8 cellular contexts compared by ENCODE assay signal in genomic region chr5:66171349-66172344, GRCh38. TPM values are rescaled to one million over a fixed set of nuclear protein-coding genes. Genes with fewer than 3 reads are reported as not detected.
DNase-seq lines count a peak whose midpoint lies in the region; ATAC-seq and TF ChIP-seq lines count a peak whose summit lies in the region.

No MANE protein-coding gene starts in this region.

- H3F3A ChIP-seq in GM23248 (ENCODE audit: insufficient read depth) (peaks cover 17% of the 10 kb centered on the region; the same call in 1 of the 2 replicates), neural cell (ENCODE audit: insufficient read depth, low read length, poor library complexity, severe bottlenecking) (no peaks in the 10 kb centered on the region)

- 59 to 65% methylated on average over 6 of the region's 6 CpGs for WGBS in GM23248 (ENCODE audit: low coverage in 1 of 2, low lambda C conversion rate in 2 of 2, missing lambda C conversion rate in 2 of 2), 2 experiments

- H3K9ac ChIP-seq in GM23248 (no peak overlapping the region), neural cell (ENCODE audit: low read length) (no peak overlapping the region)

- peak; percentile 3 for DNase-seq in NCI-H1092 treated with DMSO at 0.1 percent for 48 hours (lab: John Stamatoyannopoulos, UW)
- no peak for DNase-seq in NCI-H1092 (lab: John Stamatoyannopoulos, UW)
- DNase-seq in GM23248, result peak; percentile 84
- DNase-seq in NB4 (ENCODE audit: low read depth), result peak; percentile 57
- peak; percentile 55 for DNase-seq in activated CD4-positive, alpha-beta T cell treated with anti-CD3 and anti-CD28 coated beads, Interleukin-2, amount 50 U/mL, for 1 hour
- DNase-seq in HuH-7.5 (ENCODE audit: low spot score), result no peak

- in situ Hi-C loops in GM23248 (cut with MboI), result no loop called here

- peak; percentile 70 for ATAC-seq in esophagus mucosa

- H3K9me2 ChIP-seq in GM23248 (ENCODE audit: insufficient read depth), result no peaks in the 10 kb centered on the region
- no peaks in the 10 kb centered on the region for H3K9me2 ChIP-seq in neural cell (ENCODE audit: insufficient read depth, low read length)

- no peak overlapping the region for H3K27ac ChIP-seq in GM23248
- H3K27ac ChIP-seq in neural cell (ENCODE audit: low read length), result no peak overlapping the region

- no peak for TF ChIP-seq POLR2A in NB4 (IDR thresholded peaks at IDR 0.05; ENCODE audit: extremely low read depth, insufficient read length)

- H3K27me3 ChIP-seq in GM23248 (replicated peaks; ENCODE audit: insufficient read depth) (no peaks in the 10 kb centered on the region), neural cell (ENCODE audit: insufficient read depth, low read depth, low read length) (no peaks in the 10 kb centered on the region)

- peak; percentile 69 for TF ChIP-seq RAD21 in neural cell (conservative IDR thresholded peaks at IDR 0.05)

- no peak overlapping the region for H3K4me2 ChIP-seq in GM23248 (ENCODE audit: unreplicated experiment)
- no peak overlapping the region for H3K4me2 ChIP-seq in neural cell (ENCODE audit: low read length)

- H3K4me3 ChIP-seq in GM23248 (no peak overlapping the region), NB4 (ENCODE audit: low read depth, low read length) (no peak overlapping the region), neural cell (ENCODE audit: low read length) (no peak overlapping the region)

- TF ChIP-seq EP300 in neural cell (conservative IDR thresholded peaks at IDR 0.05; ENCODE audit: poor library complexity, severe bottlenecking), result no peak

- no peaks in the 10 kb centered on the region for H3K9me3 ChIP-seq in GM23248 (ENCODE audit: low read depth)
- no peaks in the 10 kb centered on the region for H3K9me3 ChIP-seq in neural cell (ENCODE audit: low read length)

- H3K36me3 ChIP-seq in GM23248 (ENCODE audit: low read depth) (peaks cover 49% of the 10 kb centered on the region), neural cell (ENCODE audit: insufficient read depth, low read length) (peaks cover 7% of the 10 kb centered on the region)

- H4K20me1 ChIP-seq in GM23248 (ENCODE audit: insufficient read depth) (no peaks in the 10 kb centered on the region), neural cell (ENCODE audit: insufficient read depth) (no peaks in the 10 kb centered on the region)

- H2AFZ ChIP-seq in GM23248 (no peak overlapping the region), neural cell (ENCODE audit: low read depth, low read length) (no peak overlapping the region)

- no peaks in the 10 kb centered on the region for H3K4me1 ChIP-seq in GM23248 (ENCODE audit: insufficient read depth)

- TF ChIP-seq CTCF in NB4 (IDR thresholded peaks at IDR 0.05; ENCODE audit: low read depth, low read length), result peak; percentile 18
- TF ChIP-seq CTCF in neural cell (IDR thresholded peaks at IDR 0.05; ENCODE audit: poor library complexity, severe bottlenecking), result peak; percentile 69

- peaks cover 67% of the 10 kb centered on the region for H3K79me2 ChIP-seq in GM23248 (ENCODE audit: insufficient read depth)
- H3K79me2 ChIP-seq in neural cell (replicated peaks; ENCODE audit: insufficient read depth, low read length), result peaks cover 8% of the 10 kb centered on the region

TF ChIP-seq in neural cell, 6 proteins besides CTCF, POLR2A, EP300 and RAD21:
- peak; percentile 68 for TF ChIP-seq SMC3 (conservative IDR thresholded peaks at IDR 0.05; ENCODE audit: poor library complexity)
- no peak for TF ChIP-seq MXI1 (conservative IDR thresholded peaks at IDR 0.05; ENCODE audit: poor library complexity, severe bottlenecking)

RNA-seq across cellular contexts. Expression of gene SREK1, which starts 27.5 kb away (rescaled TPM):
- total RNA-seq in GM23248 (2014; rRNA removed; shearing (Covaris generic)), result 32.2 and 39.7 TPM in 2 replicates
- polyA plus RNA-seq in GM23248 (2016; fragmentation: Nextera tagmentation; extraction: Ambion mirVana) (37.0 and 45.5 TPM in 2 replicates), neural cell (63.0 and 73.6 TPM in 2 replicates)
- 30.8 TPM for total RNA-seq in esophagus mucosa
- polyA minus RNA-seq in neural cell, result 200 and 218 TPM in 2 replicates

Comparison
In these comparisons a context has a peak if more than half of its experiments do, and no peak if none do; other contexts are left out.
1. DNase-seq: peak in NCI-H1092 treated with DMSO at 0.1 percent for 48 hours (single experiment), GM23248 (single experiment), NB4 (single experiment) and activated CD4-positive, alpha-beta T cell treated with anti-CD3 and anti-CD28 coated beads, Interleukin-2, amount 50 U/mL, for 1 hour (single experiment); none in NCI-H1092 (single experiment) and HuH-7.5 (single experiment).